33 cellular contexts compared by ENCODE assay signal in the genomic region with DNA sequence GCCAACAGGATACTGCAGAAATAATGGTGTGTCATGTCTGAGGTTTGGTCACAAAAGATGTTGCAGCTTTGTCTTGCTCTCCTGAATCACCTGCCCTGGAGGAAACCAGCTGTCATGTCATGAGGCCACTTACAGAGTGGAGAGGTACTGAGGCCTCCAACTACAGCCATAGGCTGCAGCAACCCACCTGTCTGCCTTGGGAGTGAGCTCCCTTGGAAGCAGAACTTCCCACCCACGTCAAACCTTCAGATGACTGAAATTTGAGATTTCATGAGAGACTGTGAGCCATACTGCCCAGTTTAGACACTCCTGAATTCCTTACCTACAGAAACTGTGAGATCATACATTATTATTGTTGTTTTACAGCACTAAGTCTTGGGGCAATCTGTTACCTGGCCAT.
DNase-seq lines count a peak whose midpoint lies in the region; ATAC-seq and TF ChIP-seq lines count a peak whose summit lies in the region.
"Had no signal": no experiment of that assay in that cellular context is flagged by ENCODE, and none has a peak within 500 bp of the region (broad histone marks: within the 10 kb centered on the region; RNA-seq: fewer than 3 reads in every experiment).

No MANE protein-coding gene starts in this region.

- peak overlapping the region; percentile 61 for H3K27ac Mint-ChIP-seq in dendritic cell treated with granulocyte-macrophage colony-stimulating factor and Interleukin-4, amounts not matched to agents 40 ng/mL and 50 ng/mL, for 4 days
- H3K27ac Mint-ChIP-seq in T-cell, result no peak overlapping the region
- H3K27ac Mint-ChIP-seq: activated CD4-positive, alpha-beta T cell treated with anti-CD3 and anti-CD28 coated beads, Interleukin-2, amount 10 ng/mL, durations not matched to agents 7 days and 5 days; activated CD8-positive, alpha-beta memory T cell treated with anti-CD3 and anti-CD28 coated beads, Interleukin-2, amount 10 ng/mL, durations not matched to agents 7 days and 5 days; B cell; CD8-positive, alpha-beta memory T cell; natural killer cell had no signal

- H3K4me1 Mint-ChIP-seq in dendritic cell treated with granulocyte-macrophage colony-stimulating factor and Interleukin-4, amounts not matched to agents 40 ng/mL and 50 ng/mL, for 4 days (ENCODE audit: low read depth), result peaks cover 38% of the 10 kb centered on the region
- H3K4me1 Mint-ChIP-seq in T-cell, result no peaks in the 10 kb centered on the region
- H3K4me1 Mint-ChIP-seq: activated CD4-positive, alpha-beta T cell treated with anti-CD3 and anti-CD28 coated beads, Interleukin-2, amount 10 ng/mL, durations not matched to agents 7 days and 5 days; activated CD8-positive, alpha-beta memory T cell treated with anti-CD3 and anti-CD28 coated beads, Interleukin-2, amount 10 ng/mL, durations not matched to agents 7 days and 5 days; B cell; CD8-positive, alpha-beta memory T cell; natural killer cell had no signal

- intact Hi-C loops in dendritic cell treated with granulocyte-macrophage colony-stimulating factor and Interleukin-4, amounts not matched to agents 40 ng/mL and 50 ng/mL, for 4 days (cut with micrococcal nuclease), result loop anchor here (5.0 kb wide), 1 partner anchor 39 kb away; no protein-coding TSS in a partner anchor

- H3K36me3 Mint-ChIP-seq in dendritic cell treated with granulocyte-macrophage colony-stimulating factor and Interleukin-4, amounts not matched to agents 40 ng/mL and 50 ng/mL, for 4 days (ENCODE audit: low read depth), result peaks cover 6% of the 10 kb centered on the region
- H3K36me3 Mint-ChIP-seq in T-cell, result no peaks in the 10 kb centered on the region
- H3K36me3 Mint-ChIP-seq: activated CD8-positive, alpha-beta memory T cell treated with anti-CD3 and anti-CD28 coated beads, Interleukin-2, amount 10 ng/mL, durations not matched to agents 7 days and 5 days; natural killer cell had no signal

- H3K27ac ChIP-seq in RWPE1, result no peak overlapping the region
- H3K27ac ChIP-seq: A549, adrenal gland, ovary, upper lobe of left lung, WERI-Rb-1 had no signal

- DNase-seq in EL, result peak; percentile 27
- peak; percentile 52 for DNase-seq in RWPE1 (ENCODE audit: low spot score)
- DNase-seq in myocyte (ENCODE audit: low read depth), result peak; percentile 8
- DNase-seq in NCI-H2081 (lab: John Stamatoyannopoulos, UW), result no peak
- no peak for DNase-seq in NCI-H524 (lab: John Stamatoyannopoulos, UW)
- DNase-seq in activated CD4-positive, alpha-beta T cell treated with anti-CD3 and anti-CD28 coated beads, Interleukin-2, amount 50 U/mL, for 48 hours, result no peak
- no peak for DNase-seq in T-cell
- DNase-seq: activated CD4-positive, alpha-beta T cell treated with anti-CD3 and anti-CD28 coated beads, Interleukin-2, amount 10 ng/mL, durations not matched to agents 7 days and 5 days; activated CD8-positive, alpha-beta memory T cell treated with anti-CD3 and anti-CD28 coated beads, Interleukin-2, amount 10 ng/mL, durations not matched to agents 7 days and 5 days; activated naive CD4-positive, alpha-beta T cell treated with Interleukin-2 at 50 U/mL for 16 hours; activated T-cell treated with anti-CD3 and anti-CD28 coated beads, Interleukin-2, amount 50 U/mL, for 48 hours; adrenal gland; caudate nucleus; CD8-positive, alpha-beta memory T cell; dermis blood vessel endothelial cell; islet precursor cell; KBM-7; natural killer cell; NCI-H1417 treated with DMSO at 0.1 percent for 48 hours; NCI-H2081 treated with DMSO at 0.1 percent for 48 hours; NCI-H226; NCI-H774; OCI-M1; ovary; retina; stimulated activated CD4-positive, alpha-beta T cell treated with anti-CD3 and anti-CD28 coated beads, Interleukin-2, amount 100 ng/mL, for 24 hours; T-helper 9 cell; upper lobe of left lung; WERI-Rb-1 had no signal

- CTCF ChIA-PET in RWPE1 (lab: Yijun Ruan, JAX), result interaction anchor here (0.6 to 1.2 kb wide), 2 partner anchors 8 to 354 kb away, joined by 3 read pairs; no protein-coding TSS in a partner anchor
- CTCF ChIA-PET in T-cell (lab: Charles Lee), result no interaction called here

- TF ChIP-seq CTCF in RWPE1 (conservative IDR thresholded peaks at IDR 0.05; ENCODE audit: low read depth), result no peak

- peaks cover 9% of the 10 kb centered on the region for H3K9me3 Mint-ChIP-seq in dendritic cell treated with granulocyte-macrophage colony-stimulating factor and Interleukin-4, amounts not matched to agents 40 ng/mL and 50 ng/mL, for 4 days
- peaks cover 0 to 5% (median 4%) of the 10 kb centered on the region in 3 donors for H3K9me3 Mint-ChIP-seq in T-cell
- H3K9me3 Mint-ChIP-seq: CD8-positive, alpha-beta memory T cell; natural killer cell had no signal

- POLR2A ChIA-PET in RWPE1 (lab: Yijun Ruan, JAX; ENCODE audit: low non-redundant PET), result no interaction called here
- POLR2A ChIA-PET in T-cell (lab: Charles Lee), result no interaction called here

- ATAC-seq in T-cell (replicated peaks in 1 of 4), result no peak
- ATAC-seq: A549; activated CD8-positive, alpha-beta memory T cell treated with anti-CD3 and anti-CD28 coated beads, Interleukin-2, amount 10 ng/mL, durations not matched to agents 7 days and 5 days; natural killer cell; Right ventricle myocardium inferior had no signal

- no peaks in the 10 kb centered on the region for H3K27me3 Mint-ChIP-seq in dendritic cell treated with granulocyte-macrophage colony-stimulating factor and Interleukin-4, amounts not matched to agents 40 ng/mL and 50 ng/mL, for 4 days
- peaks cover 8 to 21% of the 10 kb centered on the region in 2 donors for H3K27me3 Mint-ChIP-seq in T-cell

- no peak overlapping the region for H3K4me3 Mint-ChIP-seq in dendritic cell treated with granulocyte-macrophage colony-stimulating factor and Interleukin-4, amounts not matched to agents 40 ng/mL and 50 ng/mL, for 4 days
- no peak overlapping the region for H3K4me3 Mint-ChIP-seq in T-cell
- H3K4me3 Mint-ChIP-seq: activated CD4-positive, alpha-beta T cell treated with anti-CD3 and anti-CD28 coated beads, Interleukin-2, amount 10 ng/mL, durations not matched to agents 7 days and 5 days; activated CD8-positive, alpha-beta memory T cell treated with anti-CD3 and anti-CD28 coated beads, Interleukin-2, amount 10 ng/mL, durations not matched to agents 7 days and 5 days; B cell; CD8-positive, alpha-beta memory T cell; natural killer cell had no signal

Comparison
In these comparisons a context has a peak if more than half of its experiments do, and no peak if none do; other contexts are left out.
1. DNase-seq: peak in EL (single experiment), RWPE1 (single experiment) and myocyte (single experiment); none in NCI-H2081 (0 of 2), NCI-H524 (0 of 2), activated CD4-positive, alpha-beta T cell treated with anti-CD3 and anti-CD28 coated beads, Interleukin-2, amount 50 U/mL, for 48 hours (0 of 2) and T-cell (0 of 34).